In genomic region chr5:138439537-138440225, GRCh38 we compare ENCODE assay signal across 8 cellular contexts. TPM values are rescaled to one million over a fixed set of nuclear protein-coding genes. Genes with fewer than 3 reads are reported as not detected.
DNase-seq lines count a peak whose midpoint lies in the region; FAIRE-seq and TF ChIP-seq lines count a peak whose summit lies in the region.

No MANE protein-coding gene starts in this region.

- H3K36me3 Mint-ChIP-seq in nephron (ENCODE audit: low read depth): peaks cover 19% of the 10 kb centered on the region

- H3K27ac ChIP-seq in effector memory CD4-positive, alpha-beta T cell (ENCODE audit: insufficient read depth, low read length, poor library complexity, severe bottlenecking): no peak overlapping the region
- no peak overlapping the region for H3K27ac ChIP-seq in small intestine (ENCODE audit: low read depth in 1 of 2, low read length in 1 of 2)

- H3K9me3 Mint-ChIP-seq in nephron: no peaks in the 10 kb centered on the region

- H3K9me3 ChIP-seq in effector memory CD4-positive, alpha-beta T cell (ENCODE audit: control insufficient read depth, low read length): no peaks in the 10 kb centered on the region
- H3K9me3 ChIP-seq in small intestine (ENCODE audit: control insufficient read depth, low read depth): no peaks in the 10 kb centered on the region

- peaks cover 25% of the 10 kb centered on the region for H3K4me1 Mint-ChIP-seq in nephron

- 21 to 45% (median 38%) methylated on average over 21 of the region's 21 CpGs for WGBS in small intestine, 3 donors

- no peak for TF ChIP-seq CTCF in nephron (IDR thresholded peaks at IDR 0.05; ENCODE audit: unreplicated experiment in 3 of 3)

- H3K4me1 ChIP-seq in effector memory CD4-positive, alpha-beta T cell (ENCODE audit: control insufficient read depth, insufficient read depth, low read length, poor library complexity, severe bottlenecking): peaks cover 11% of the 10 kb centered on the region
- H3K4me1 ChIP-seq in small intestine (ENCODE audit: control insufficient read depth in 2 of 2, insufficient read depth in 1 of 2, low read depth in 1 of 2, low read length in 1 of 2): peaks cover 2% of the 10 kb centered on the region in 2 donors

- H3K27ac Mint-ChIP-seq in nephron: peak overlapping the region in 2 of 3 experiments; percentile 38 to 68

- peak overlapping the region; percentile 87 to 88 (median 87) for H3K4me3 Mint-ChIP-seq in nephron

- peak overlapping the region; percentile 63 for H3K4me3 ChIP-seq in effector memory CD4-positive, alpha-beta T cell (ENCODE audit: insufficient read depth, low read depth, low read length, poor library complexity, severe bottlenecking)
- H3K4me3 ChIP-seq in small intestine (ENCODE audit: low read depth in 1 of 2, low read length in 2 of 2): no peak overlapping the region

- FAIRE-seq in small intestine (lab: Jason Lieb, UNC): no peak

- peaks cover 13% of the 10 kb centered on the region for H3K36me3 ChIP-seq in effector memory CD4-positive, alpha-beta T cell (ENCODE audit: control insufficient read depth, insufficient read depth, low read length)
- H3K36me3 ChIP-seq in small intestine (ENCODE audit: control insufficient read depth in 2 of 2, insufficient read depth in 2 of 2, low read length in 2 of 2): peaks cover 6 to 7% of the 10 kb centered on the region in 2 donors

- no peaks in the 10 kb centered on the region for H3K27me3 ChIP-seq in effector memory CD4-positive, alpha-beta T cell (replicated peaks; ENCODE audit: control insufficient read depth, insufficient read depth, low read length, poor library complexity, severe bottlenecking)
- H3K27me3 ChIP-seq in small intestine (ENCODE audit: control insufficient read depth in 2 of 2, insufficient read depth in 2 of 2, low read length in 2 of 2): no peaks in the 10 kb centered on the region

- peaks cover 10% of the 10 kb centered on the region for H3K27me3 Mint-ChIP-seq in nephron (ENCODE audit: low read depth)

- DNase-seq in EH (ENCODE audit: low read depth) (peak; percentile 36), NCI-H69 (lab: John Stamatoyannopoulos, UW) (peak; percentile 47), RPMI8226 (no peak), small intestine (no peak)
- no peak for DNase-seq in effector memory CD4-positive, alpha-beta T cell
- DNase-seq in activated CD4-positive, CD25-positive, alpha-beta regulatory T cell treated with anti-CD3 and anti-CD28 coated beads, Interleukin-2, amount 50 U/mL, for 72 hours: no peak
- no peak for DNase-seq in activated CD4-positive, CD25-positive, alpha-beta regulatory T cell (lab: John Stamatoyannopoulos, UW)

RNA-seq across cellular contexts. Expression of gene REEP2, which starts 0.8 kb away (rescaled TPM):
- polyA plus RNA-seq in small intestine: 1 to 10 TPM; 2.2 to 6.0 (median 2.7) TPM

RNA-seq across cellular contexts. Expression of gene EGR1, which starts 25.6 kb away (rescaled TPM):
- polyA plus RNA-seq in small intestine: 100 to 1,000 TPM in 1 of 3 donors, 1 to 10 TPM in 2; 3.4 to 137 (median 4.1) TPM

Comparison
In these comparisons a context has a peak if more than half of its experiments do, and no peak if none do; other contexts are left out.
1. DNase-seq: peak in EH (single experiment) and NCI-H69 (single experiment); none in effector memory CD4-positive, alpha-beta T cell (0 of 3), RPMI8226 (single experiment), activated CD4-positive, CD25-positive, alpha-beta regulatory T cell treated with anti-CD3 and anti-CD28 coated beads, Interleukin-2, amount 50 U/mL, for 72 hours (single experiment), activated CD4-positive, CD25-positive, alpha-beta regulatory T cell (0 of 4) and small intestine (single experiment).